ENCODE assay signal across 1 cellular context in the genomic region with DNA sequence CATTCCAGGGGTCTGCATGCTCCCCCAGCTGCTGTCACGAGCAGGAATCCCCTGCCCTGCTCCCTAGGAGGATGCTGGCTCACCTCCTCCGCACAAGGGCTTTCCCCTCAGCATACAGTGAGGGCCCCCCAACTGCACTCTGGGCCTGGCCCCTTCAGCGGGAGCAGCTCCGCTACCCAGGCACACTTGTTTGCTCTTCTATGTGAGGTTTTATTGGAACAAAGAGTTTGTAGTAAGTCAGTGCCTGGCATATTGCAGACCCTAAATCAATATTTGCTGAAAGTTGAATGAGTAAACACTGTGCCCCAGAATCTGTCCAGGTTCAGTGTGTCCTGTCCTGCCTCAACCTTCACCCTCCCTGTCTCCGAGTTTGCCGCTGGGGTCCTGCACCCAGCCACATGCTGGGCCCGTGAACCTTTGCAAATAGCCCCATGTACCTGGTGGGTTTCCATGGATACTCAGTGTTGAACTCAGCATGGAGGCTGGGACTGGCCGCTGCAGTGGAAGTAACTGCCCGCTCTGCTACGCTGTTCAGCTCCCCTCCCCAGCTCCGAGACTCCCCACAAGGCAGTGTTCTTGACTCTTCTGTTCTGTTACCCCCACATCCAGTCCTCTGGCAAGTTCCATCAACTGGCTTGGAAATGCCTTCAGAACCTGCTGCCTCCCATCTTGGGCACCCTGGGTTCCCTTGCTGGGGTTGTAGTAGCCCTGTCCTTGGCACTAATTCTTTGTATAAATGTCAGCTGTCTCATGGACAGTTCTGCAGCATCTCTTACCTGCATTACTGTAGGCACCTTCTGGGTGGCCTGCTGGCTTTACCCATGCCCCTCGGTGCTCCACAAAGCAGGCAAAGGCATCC.
TF ChIP-seq lines count a peak whose summit lies in the region.

No MANE protein-coding gene starts in this region.

TF ChIP-seq in HepG2, 621 proteins besides CTCF, POLR2A, EP300 and RAD21 (continued from another document and continues in another):
- TF ChIP-seq, protein P1, sequence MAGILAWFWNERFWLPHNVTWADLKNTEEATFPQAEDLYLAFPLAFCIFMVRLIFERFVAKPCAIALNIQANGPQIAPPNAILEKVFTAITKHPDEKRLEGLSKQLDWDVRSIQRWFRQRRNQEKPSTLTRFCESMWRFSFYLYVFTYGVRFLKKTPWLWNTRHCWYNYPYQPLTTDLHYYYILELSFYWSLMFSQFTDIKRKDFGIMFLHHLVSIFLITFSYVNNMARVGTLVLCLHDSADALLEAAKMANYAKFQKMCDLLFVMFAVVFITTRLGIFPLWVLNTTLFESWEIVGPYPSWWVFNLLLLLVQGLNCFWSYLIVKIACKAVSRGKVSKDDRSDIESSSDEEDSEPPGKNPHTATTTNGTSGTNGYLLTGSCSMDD (CRISPR knock-in tag; IDR thresholded peaks at IDR 0.05) = no peak
- TF ChIP-seq, protein P2, sequence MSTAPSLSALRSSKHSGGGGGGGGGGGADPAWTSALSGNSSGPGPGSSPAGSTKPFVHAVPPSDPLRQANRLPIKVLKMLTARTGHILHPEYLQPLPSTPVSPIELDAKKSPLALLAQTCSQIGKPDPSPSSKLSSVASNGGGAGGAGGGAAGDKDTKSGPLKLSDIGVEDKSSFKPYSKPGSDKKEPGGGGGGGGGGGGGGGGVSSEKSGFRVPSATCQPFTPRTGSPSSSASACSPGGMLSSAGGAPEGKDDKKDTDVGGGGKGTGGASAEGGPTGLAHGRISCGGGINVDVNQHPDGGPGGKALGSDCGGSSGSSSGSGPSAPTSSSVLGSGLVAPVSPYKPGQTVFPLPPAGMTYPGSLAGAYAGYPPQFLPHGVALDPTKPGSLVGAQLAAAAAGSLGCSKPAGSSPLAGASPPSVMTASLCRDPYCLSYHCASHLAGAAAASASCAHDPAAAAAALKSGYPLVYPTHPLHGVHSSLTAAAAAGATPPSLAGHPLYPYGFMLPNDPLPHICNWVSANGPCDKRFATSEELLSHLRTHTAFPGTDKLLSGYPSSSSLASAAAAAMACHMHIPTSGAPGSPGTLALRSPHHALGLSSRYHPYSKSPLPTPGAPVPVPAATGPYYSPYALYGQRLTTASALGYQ (CRISPR knock-in tag; IDR thresholded peaks at IDR 0.05) = peak; percentile 91
- no peak for TF ChIP-seq RBAK (CRISPR knock-in tag; IDR thresholded peaks at IDR 0.05)
- TF ChIP-seq SMARCE1 (IDR thresholded peaks at IDR 0.05; ENCODE audit: borderline replicate concordance) = no peak
- TF ChIP-seq, protein P3, sequence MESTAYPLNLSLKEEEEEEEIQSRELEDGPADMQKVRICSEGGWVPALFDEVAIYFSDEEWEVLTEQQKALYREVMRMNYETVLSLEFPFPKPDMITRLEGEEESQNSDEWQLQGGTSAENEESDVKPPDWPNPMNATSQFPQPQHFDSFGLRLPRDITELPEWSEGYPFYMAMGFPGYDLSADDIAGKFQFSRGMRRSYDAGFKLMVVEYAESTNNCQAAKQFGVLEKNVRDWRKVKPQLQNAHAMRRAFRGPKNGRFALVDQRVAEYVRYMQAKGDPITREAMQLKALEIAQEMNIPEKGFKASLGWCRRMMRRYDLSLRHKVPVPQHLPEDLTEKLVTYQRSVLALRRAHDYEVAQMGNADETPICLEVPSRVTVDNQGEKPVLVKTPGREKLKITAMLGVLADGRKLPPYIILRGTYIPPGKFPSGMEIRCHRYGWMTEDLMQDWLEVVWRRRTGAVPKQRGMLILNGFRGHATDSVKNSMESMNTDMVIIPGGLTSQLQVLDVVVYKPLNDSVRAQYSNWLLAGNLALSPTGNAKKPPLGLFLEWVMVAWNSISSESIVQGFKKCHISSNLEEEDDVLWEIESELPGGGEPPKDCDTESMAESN (CRISPR knock-in tag; conservative IDR thresholded peaks at IDR 0.05) = no peak
- TF ChIP-seq, protein P4, sequence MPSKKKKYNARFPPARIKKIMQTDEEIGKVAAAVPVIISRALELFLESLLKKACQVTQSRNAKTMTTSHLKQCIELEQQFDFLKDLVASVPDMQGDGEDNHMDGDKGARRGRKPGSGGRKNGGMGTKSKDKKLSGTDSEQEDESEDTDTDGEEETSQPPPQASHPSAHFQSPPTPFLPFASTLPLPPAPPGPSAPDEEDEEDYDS (CRISPR knock-in tag; IDR thresholded peaks at IDR 0.05) = peak; percentile 51
- no peak for TF ChIP-seq FOXC1 (CRISPR knock-in tag; IDR thresholded peaks at IDR 0.05; ENCODE audit: borderline replicate concordance)
- peak; percentile 80; the same call in 1 of the 2 replicates for TF ChIP-seq ZNF670 (CRISPR knock-in tag; IDR thresholded peaks at IDR 0.05; ENCODE audit: borderline replicate concordance)
- TF ChIP-seq RAD51 (IDR thresholded peaks at IDR 0.05; ENCODE audit: borderline replicate concordance) = no peak
- TF ChIP-seq ZNF143 (CRISPR knock-in tag; IDR thresholded peaks at IDR 0.05) = 0 out of 2 replicates have a peak, but pooled peaks have one; percentile 29
- TF ChIP-seq ZNF253 (CRISPR knock-in tag; IDR thresholded peaks at IDR 0.05; ENCODE audit: borderline replicate concordance) = no peak
- TF ChIP-seq SP140L (CRISPR knock-in tag; IDR thresholded peaks at IDR 0.05; ENCODE audit: borderline replicate concordance) = no peak
- TF ChIP-seq PRMT3 (CRISPR knock-in tag; IDR thresholded peaks at IDR 0.05; ENCODE audit: borderline replicate concordance, low read depth) = no peak
- no peak for TF ChIP-seq TAF1 (CRISPR knock-in tag; IDR thresholded peaks at IDR 0.05)
- peak; percentile 70; the same call in 1 of the 2 replicates for TF ChIP-seq SMAD3 (CRISPR knock-in tag; IDR thresholded peaks at IDR 0.05)
- peak; percentile 29; the same call in 1 of the 2 replicates for TF ChIP-seq ZFP90 (CRISPR knock-in tag; IDR thresholded peaks at IDR 0.05; ENCODE audit: borderline replicate concordance)
- TF ChIP-seq ZNF773 (CRISPR knock-in tag; IDR thresholded peaks at IDR 0.05; ENCODE audit: borderline replicate concordance) = no peak
- TF ChIP-seq, protein P5, sequence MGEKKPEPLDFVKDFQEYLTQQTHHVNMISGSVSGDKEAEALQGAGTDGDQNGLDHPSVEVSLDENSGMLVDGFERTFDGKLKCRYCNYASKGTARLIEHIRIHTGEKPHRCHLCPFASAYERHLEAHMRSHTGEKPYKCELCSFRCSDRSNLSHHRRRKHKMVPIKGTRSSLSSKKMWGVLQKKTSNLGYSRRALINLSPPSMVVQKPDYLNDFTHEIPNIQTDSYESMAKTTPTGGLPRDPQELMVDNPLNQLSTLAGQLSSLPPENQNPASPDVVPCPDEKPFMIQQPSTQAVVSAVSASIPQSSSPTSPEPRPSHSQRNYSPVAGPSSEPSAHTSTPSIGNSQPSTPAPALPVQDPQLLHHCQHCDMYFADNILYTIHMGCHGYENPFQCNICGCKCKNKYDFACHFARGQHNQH (CRISPR knock-in tag; IDR thresholded peaks at IDR 0.05) = peak; percentile 69
- no peak for TF ChIP-seq CENPT (CRISPR knock-in tag; IDR thresholded peaks at IDR 0.05; ENCODE audit: low read depth)
- no peak; the same call in 1 of the 2 replicates for TF ChIP-seq ZNF749 (CRISPR knock-in tag; IDR thresholded peaks at IDR 0.05; ENCODE audit: borderline replicate concordance)
- 0 out of 2 replicates have a peak, but pooled peaks have one; percentile 66 for TF ChIP-seq SRY (CRISPR knock-in tag; IDR thresholded peaks at IDR 0.05)
- peak; percentile 37; the same call in 1 of the 2 replicates for TF ChIP-seq SP5 (CRISPR knock-in tag; IDR thresholded peaks at IDR 0.05; ENCODE audit: borderline replicate concordance, low read depth)
- TF ChIP-seq ZFP62 (CRISPR knock-in tag; IDR thresholded peaks at IDR 0.05) = no peak
- TF ChIP-seq, protein P6, sequence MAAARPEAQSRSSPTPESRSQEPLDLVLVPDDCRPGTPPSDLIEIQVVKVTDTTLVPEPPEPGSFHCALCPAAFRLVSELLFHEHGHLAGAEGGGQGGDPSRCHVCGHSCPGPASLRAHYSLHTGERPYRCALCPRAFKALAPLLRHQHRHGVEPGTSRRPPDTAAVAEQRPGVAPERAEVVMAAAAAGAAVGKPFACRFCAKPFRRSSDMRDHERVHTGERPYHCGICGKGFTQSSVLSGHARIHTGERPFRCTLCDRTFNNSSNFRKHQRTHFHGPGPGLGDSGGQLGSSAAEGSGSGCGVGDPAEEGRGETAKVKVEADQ (CRISPR knock-in tag; IDR thresholded peaks at IDR 0.05; ENCODE audit: borderline replicate concordance) = no peak
- TF ChIP-seq AKAP8 (CRISPR knock-in tag; IDR thresholded peaks at IDR 0.05) = 0 out of 2 replicates have a peak, but pooled peaks have one; percentile 28
- peak; percentile 84; the same call in 1 of the 2 replicates for TF ChIP-seq ZNF160 (CRISPR knock-in tag; IDR thresholded peaks at IDR 0.05)
- TF ChIP-seq DMAP1 (CRISPR knock-in tag; IDR thresholded peaks at IDR 0.05) = peak; percentile 60; the same call in 1 of the 2 replicates
- TF ChIP-seq, protein P7, sequence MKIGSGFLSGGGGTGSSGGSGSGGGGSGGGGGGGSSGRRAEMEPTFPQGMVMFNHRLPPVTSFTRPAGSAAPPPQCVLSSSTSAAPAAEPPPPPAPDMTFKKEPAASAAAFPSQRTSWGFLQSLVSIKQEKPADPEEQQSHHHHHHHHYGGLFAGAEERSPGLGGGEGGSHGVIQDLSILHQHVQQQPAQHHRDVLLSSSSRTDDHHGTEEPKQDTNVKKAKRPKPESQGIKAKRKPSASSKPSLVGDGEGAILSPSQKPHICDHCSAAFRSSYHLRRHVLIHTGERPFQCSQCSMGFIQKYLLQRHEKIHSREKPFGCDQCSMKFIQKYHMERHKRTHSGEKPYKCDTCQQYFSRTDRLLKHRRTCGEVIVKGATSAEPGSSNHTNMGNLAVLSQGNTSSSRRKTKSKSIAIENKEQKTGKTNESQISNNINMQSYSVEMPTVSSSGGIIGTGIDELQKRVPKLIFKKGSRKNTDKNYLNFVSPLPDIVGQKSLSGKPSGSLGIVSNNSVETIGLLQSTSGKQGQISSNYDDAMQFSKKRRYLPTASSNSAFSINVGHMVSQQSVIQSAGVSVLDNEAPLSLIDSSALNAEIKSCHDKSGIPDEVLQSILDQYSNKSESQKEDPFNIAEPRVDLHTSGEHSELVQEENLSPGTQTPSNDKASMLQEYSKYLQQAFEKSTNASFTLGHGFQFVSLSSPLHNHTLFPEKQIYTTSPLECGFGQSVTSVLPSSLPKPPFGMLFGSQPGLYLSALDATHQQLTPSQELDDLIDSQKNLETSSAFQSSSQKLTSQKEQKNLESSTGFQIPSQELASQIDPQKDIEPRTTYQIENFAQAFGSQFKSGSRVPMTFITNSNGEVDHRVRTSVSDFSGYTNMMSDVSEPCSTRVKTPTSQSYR (CRISPR knock-in tag; IDR thresholded peaks at IDR 0.05; ENCODE audit: borderline replicate concordance) = peak; percentile 11; the same call in 1 of the 2 replicates
- 0 out of 2 replicates have a peak, but pooled peaks have one; percentile 82 for TF ChIP-seq ZNF567 (CRISPR knock-in tag; IDR thresholded peaks at IDR 0.05; ENCODE audit: borderline replicate concordance)
- TF ChIP-seq, protein P8, sequence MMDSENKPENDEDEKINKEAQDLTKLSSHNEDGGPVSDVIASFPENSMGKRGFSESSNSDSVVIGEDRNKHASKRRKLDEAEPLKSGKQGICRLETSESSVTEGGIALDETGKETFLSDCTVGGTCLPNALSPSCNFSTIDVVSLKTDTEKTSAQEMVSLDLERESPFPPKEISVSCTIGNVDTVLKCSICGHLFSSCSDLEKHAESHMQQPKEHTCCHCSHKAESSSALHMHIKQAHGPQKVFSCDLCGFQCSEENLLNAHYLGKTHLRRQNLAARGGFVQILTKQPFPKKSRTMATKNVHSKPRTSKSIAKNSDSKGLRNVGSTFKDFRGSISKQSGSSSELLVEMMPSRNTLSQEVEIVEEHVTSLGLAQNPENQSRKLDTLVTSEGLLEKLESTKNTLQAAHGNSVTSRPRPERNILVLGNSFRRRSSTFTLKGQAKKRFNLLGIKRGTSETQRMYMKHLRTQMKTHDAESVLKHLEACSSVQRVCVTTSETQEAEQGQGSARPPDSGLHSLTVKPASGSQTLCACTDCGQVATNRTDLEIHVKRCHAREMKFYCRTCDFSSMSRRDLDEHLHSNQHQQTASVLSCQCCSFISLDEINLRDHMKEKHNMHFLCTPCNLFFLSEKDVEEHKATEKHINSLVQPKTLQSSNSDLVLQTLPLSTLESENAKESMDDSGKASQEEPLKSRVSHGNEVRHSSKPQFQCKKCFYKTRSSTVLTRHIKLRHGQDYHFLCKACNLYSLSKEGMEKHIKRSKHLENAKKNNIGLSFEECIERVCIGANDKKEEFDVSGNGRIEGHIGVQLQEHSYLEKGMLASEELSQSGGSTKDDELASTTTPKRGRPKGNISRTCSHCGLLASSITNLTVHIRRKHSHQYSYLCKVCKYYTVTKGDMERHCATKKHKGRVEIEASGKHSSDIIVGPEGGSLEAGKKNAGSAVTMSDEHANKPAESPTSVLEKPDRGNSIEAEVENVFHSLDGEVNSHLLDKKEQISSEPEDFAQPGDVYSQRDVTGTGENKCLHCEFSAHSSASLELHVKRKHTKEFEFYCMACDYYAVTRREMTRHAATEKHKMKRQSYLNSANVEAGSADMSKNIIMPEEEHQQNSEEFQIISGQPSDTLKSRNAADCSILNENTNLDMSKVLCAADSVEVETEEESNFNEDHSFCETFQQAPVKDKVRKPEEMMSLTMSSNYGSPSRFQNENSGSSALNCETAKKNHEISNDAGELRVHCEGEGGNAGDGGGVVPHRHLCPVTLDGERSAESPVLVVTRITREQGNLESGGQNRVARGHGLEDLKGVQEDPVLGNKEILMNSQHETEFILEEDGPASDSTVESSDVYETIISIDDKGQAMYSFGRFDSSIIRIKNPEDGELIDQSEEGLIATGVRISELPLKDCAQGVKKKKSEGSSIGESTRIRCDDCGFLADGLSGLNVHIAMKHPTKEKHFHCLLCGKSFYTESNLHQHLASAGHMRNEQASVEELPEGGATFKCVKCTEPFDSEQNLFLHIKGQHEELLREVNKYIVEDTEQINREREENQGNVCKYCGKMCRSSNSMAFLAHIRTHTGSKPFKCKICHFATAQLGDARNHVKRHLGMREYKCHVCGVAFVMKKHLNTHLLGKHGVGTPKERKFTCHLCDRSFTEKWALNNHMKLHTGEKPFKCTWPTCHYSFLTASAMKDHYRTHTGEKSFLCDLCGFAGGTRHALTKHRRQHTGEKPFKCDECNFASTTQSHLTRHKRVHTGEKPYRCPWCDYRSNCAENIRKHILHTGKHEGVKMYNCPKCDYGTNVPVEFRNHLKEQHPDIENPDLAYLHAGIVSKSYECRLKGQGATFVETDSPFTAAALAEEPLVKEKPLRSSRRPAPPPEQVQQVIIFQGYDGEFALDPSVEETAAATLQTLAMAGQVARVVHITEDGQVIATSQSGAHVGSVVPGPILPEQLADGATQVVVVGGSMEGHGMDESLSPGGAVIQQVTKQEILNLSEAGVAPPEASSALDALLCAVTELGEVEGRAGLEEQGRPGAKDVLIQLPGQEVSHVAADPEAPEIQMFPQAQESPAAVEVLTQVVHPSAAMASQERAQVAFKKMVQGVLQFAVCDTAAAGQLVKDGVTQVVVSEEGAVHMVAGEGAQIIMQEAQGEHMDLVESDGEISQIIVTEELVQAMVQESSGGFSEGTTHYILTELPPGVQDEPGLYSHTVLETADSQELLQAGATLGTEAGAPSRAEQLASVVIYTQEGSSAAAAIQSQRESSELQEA (CRISPR knock-in tag; IDR thresholded peaks at IDR 0.05; ENCODE audit: not compliant biosample characterization) = no peak
- TF ChIP-seq, protein P9, sequence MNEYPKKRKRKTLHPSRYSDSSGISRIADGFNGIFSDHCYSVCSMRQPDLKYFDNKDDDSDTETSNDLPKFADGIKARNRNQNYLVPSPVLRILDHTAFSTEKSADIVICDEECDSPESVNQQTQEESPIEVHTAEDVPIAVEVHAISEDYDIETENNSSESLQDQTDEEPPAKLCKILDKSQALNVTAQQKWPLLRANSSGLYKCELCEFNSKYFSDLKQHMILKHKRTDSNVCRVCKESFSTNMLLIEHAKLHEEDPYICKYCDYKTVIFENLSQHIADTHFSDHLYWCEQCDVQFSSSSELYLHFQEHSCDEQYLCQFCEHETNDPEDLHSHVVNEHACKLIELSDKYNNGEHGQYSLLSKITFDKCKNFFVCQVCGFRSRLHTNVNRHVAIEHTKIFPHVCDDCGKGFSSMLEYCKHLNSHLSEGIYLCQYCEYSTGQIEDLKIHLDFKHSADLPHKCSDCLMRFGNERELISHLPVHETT (CRISPR knock-in tag; conservative IDR thresholded peaks at IDR 0.05) = no peak
